Comparison of ENCODE assay signal across 22 cellular contexts in the genomic region with DNA sequence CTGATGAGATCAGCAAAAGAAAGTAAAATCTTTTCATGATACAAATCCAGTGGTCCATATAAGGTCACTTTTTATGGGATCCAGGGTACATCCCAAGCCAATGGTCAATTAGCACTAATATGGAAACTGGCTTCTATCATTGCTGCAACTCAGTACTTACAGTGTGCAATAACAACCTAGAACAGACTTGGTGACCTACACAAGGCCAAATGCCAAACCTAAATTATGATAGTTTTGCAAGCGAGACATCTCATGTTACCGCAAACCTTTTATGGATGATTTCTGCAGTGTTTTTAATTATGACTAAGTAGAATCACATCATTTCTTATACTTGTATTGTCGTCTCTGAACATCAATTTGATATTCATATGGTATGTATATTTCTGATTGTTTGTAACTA.
"Had no signal": no experiment of that assay in that cellular context is flagged by ENCODE, and none has a peak within 500 bp of the region (broad histone marks: within the 10 kb centered on the region; RNA-seq: fewer than 3 reads in every experiment).

No MANE protein-coding gene starts in this region.

- H3K36me3 ChIP-seq: gastroesophageal sphincter, heart right ventricle, transverse colon, vagina had no signal

- H3K27me3 Mint-ChIP-seq: progenitor cell of endocrine pancreas had no signal

- H3K4me1 Mint-ChIP-seq: mesothelial cell of epicardium had no signal

- H3K9me3 ChIP-seq: gastroesophageal sphincter, heart right ventricle, transverse colon, vagina had no signal

- ATAC-seq: gastroesophageal sphincter, heart right ventricle, left colon, right cardiac atrium had no signal

- H3K27ac ChIP-seq: dorsolateral prefrontal cortex, gastroesophageal sphincter, heart right ventricle, transverse colon, vagina, VCaP had no signal

- H3K4me3 Mint-ChIP-seq: activated naive CD4-positive, alpha-beta T cell treated with anti-CD3 and anti-CD28 coated beads for 36 hours; mesothelial cell of epicardium; nephron progenitor cell had no signal

- H3K27me3 ChIP-seq: dorsolateral prefrontal cortex, gastroesophageal sphincter, heart right ventricle, transverse colon, vagina had no signal

- H3K4me3 ChIP-seq: dorsolateral prefrontal cortex, gastroesophageal sphincter, heart right ventricle, lung, transverse colon, vagina had no signal

- H3K27ac Mint-ChIP-seq: activated naive CD4-positive, alpha-beta T cell treated with anti-CD3 and anti-CD28 coated beads for 36 hours; activated T-helper 2 cell treated with anti-CD3 and anti-CD28 coated beads, Interferon-gamma antibody, Interleukin-2, Interleukin-4, amounts not matched to agents 10 μg/mL and 5 μg/mL and 100 μg/mL, durations not matched to agents 14 hours and 24 hours and 36 hours; mesothelial cell of epicardium; nephron progenitor cell; progenitor cell of endocrine pancreas had no signal

- H3K9me3 Mint-ChIP-seq: activated naive CD4-positive, alpha-beta T cell treated with anti-CD3 and anti-CD28 coated beads for 36 hours; activated T-helper 2 cell treated with anti-CD3 and anti-CD28 coated beads, Interferon-gamma antibody, Interleukin-2, Interleukin-4, amounts not matched to agents 10 μg/mL and 5 μg/mL and 100 μg/mL, durations not matched to agents 14 hours and 24 hours and 36 hours; nephron progenitor cell had no signal

- DNase-seq: activated CD4-positive, alpha-beta T cell treated with anti-CD3 and anti-CD28 coated beads for 1 hour; activated CD4-positive, alpha-beta T cell treated with anti-CD3 and anti-CD28 coated beads, Interleukin-2, amount 50 U/mL, for 48 hours; activated naive CD4-positive, alpha-beta T cell treated with anti-CD3 and anti-CD28 coated beads for 36 hours; dorsolateral prefrontal cortex; erythroblast; heart right ventricle; left colon; nephron progenitor cell; occipital lobe; right cardiac atrium; small intestine; stimulated activated CD4-positive, alpha-beta T cell treated with anti-CD3 and anti-CD28 coated beads, Interleukin-4, amount 100 ng/mL, for 4 hours; stimulated activated CD8-positive, alpha-beta memory T cell treated with anti-CD3 and anti-CD28 coated beads, Interleukin-4, amount 100 ng/mL, for 48 hours; stimulated activated naive CD4-positive, alpha-beta T cell treated with Interleukin-2 at 50 U/mL for 16 hours; transverse colon had no signal

- H3K4me1 ChIP-seq: gastroesophageal sphincter, heart right ventricle, vagina had no signal
